Comparison of ENCODE assay signal across 1 cellular context in the genomic region with DNA sequence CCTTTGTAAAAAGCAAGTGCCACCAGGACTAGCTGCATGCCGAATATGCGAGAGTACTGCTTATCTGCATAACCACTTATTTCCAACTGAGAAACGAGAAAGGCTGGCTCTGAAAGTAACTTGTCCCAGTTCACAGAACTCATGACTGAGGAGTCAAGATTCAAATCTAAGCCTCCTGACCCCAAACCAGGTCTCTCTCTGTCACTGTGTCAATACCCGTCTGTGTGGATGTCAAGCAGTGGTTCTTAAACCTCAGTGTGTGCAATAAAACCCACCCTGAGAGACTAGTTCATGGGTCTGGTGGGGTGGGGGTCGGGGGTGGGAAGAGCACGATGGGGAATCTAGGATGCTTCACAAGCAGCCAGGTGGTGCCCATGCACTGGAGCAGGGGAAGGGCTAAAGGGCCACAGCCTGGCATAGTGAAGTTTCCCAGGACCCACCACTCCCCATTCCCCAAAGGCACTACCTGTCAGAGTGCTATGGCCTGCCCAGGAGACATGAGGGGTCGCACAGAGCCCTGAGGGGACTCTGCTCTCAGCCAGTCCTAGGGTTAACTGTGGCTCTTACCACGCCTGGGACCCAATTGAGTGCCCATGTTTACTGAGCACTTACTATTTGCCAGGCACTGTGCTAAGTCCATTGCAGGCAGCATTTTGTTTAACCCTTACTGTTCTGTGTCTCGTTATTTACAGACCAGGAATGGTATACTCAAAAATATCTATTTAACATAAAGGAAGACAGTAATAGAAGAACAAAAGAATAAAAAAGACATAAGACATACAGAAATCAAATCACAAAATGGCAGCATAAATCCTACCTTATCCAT.
TF ChIP-seq lines count a peak whose summit lies in the region.

No MANE protein-coding gene starts in this region.

TF ChIP-seq in K562, 482 proteins besides CTCF, POLR2A, EP300 and RAD21:
- no peak for TF ChIP-seq RREB1 (CRISPR knock-in tag; IDR thresholded peaks at IDR 0.05)
- no peak for TF ChIP-seq ZNF311 (CRISPR knock-in tag; IDR thresholded peaks at IDR 0.05)
- TF ChIP-seq, protein P1, sequence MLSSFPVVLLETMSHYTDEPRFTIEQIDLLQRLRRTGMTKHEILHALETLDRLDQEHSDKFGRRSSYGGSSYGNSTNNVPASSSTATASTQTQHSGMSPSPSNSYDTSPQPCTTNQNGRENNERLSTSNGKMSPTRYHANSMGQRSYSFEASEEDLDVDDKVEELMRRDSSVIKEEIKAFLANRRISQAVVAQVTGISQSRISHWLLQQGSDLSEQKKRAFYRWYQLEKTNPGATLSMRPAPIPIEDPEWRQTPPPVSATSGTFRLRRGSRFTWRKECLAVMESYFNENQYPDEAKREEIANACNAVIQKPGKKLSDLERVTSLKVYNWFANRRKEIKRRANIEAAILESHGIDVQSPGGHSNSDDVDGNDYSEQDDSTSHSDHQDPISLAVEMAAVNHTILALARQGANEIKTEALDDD (IDR thresholded peaks at IDR 0.05), result peak; percentile 40
TF ChIP-seq in K562: peak in this region for 1.
